1 cellular context compared by ENCODE assay signal in genomic region chr7:131131746-131132431, GRCh38.
TF ChIP-seq lines count a peak whose summit lies in the region.

No MANE protein-coding gene starts in this region.

TF ChIP-seq in K562, 482 proteins besides CTCF, POLR2A, EP300 and RAD21 (continued from another document and continues in another):
- TF ChIP-seq DNMT1 (IDR thresholded peaks at IDR 0.05), result no peak
- no peak for TF ChIP-seq TAF9B (IDR thresholded peaks at IDR 0.05; ENCODE audit: partially characterized antibody)
- no peak for TF ChIP-seq FOXA3 (CRISPR knock-in tag; conservative IDR thresholded peaks at IDR 0.05 in 1 of 2, IDR thresholded peaks at IDR 0.05 in 1 of 2)
- TF ChIP-seq, protein P1, sequence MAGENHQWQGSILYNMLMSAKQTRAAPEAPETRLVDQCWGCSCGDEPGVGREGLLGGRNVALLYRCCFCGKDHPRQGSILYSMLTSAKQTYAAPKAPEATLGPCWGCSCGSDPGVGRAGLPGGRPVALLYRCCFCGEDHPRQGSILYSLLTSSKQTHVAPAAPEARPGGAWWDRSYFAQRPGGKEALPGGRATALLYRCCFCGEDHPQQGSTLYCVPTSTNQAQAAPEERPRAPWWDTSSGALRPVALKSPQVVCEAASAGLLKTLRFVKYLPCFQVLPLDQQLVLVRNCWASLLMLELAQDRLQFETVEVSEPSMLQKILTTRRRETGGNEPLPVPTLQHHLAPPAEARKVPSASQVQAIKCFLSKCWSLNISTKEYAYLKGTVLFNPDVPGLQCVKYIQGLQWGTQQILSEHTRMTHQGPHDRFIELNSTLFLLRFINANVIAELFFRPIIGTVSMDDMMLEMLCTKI (IDR thresholded peaks at IDR 0.05; ENCODE audit: partially characterized antibody), result no peak
- peak; percentile 15; the same call in 1 of the 2 replicates for TF ChIP-seq NFE2L1 (tag; IDR thresholded peaks at IDR 0.05; ENCODE audit: borderline replicate concordance, low read depth)
- TF ChIP-seq, protein P2, sequence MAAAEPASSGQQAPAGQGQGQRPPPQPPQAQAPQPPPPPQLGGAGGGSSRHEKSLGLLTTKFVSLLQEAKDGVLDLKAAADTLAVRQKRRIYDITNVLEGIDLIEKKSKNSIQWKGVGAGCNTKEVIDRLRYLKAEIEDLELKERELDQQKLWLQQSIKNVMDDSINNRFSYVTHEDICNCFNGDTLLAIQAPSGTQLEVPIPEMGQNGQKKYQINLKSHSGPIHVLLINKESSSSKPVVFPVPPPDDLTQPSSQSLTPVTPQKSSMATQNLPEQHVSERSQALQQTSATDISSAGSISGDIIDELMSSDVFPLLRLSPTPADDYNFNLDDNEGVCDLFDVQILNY (CRISPR knock-in tag; IDR thresholded peaks at IDR 0.05), result no peak
- no peak for TF ChIP-seq TEAD2 (tag; IDR thresholded peaks at IDR 0.05)
- no peak for TF ChIP-seq ZNF143 (CRISPR knock-in tag; IDR thresholded peaks at IDR 0.05)
- TF ChIP-seq POU5F1 (IDR thresholded peaks at IDR 0.05; ENCODE audit: borderline replicate concordance, low read depth, low read length, partially characterized antibody), result no peak
- TF ChIP-seq ASH1L (IDR thresholded peaks at IDR 0.05; ENCODE audit: borderline replicate concordance, low read depth, partially characterized antibody), result no peak
- no peak for TF ChIP-seq ZNF717 (CRISPR knock-in tag; IDR thresholded peaks at IDR 0.05)
- TF ChIP-seq POLR2AphosphoS2 (IDR thresholded peaks at IDR 0.05; ENCODE audit: low read length), result no peak
- TF ChIP-seq, protein P3, sequence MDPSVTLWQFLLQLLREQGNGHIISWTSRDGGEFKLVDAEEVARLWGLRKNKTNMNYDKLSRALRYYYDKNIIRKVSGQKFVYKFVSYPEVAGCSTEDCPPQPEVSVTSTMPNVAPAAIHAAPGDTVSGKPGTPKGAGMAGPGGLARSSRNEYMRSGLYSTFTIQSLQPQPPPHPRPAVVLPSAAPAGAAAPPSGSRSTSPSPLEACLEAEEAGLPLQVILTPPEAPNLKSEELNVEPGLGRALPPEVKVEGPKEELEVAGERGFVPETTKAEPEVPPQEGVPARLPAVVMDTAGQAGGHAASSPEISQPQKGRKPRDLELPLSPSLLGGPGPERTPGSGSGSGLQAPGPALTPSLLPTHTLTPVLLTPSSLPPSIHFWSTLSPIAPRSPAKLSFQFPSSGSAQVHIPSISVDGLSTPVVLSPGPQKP (CRISPR knock-in tag; IDR thresholded peaks at IDR 0.05), result no peak
- no peak for TF ChIP-seq HINFP (tag; conservative IDR thresholded peaks at IDR 0.05; ENCODE audit: low read depth)
- no peak for TF ChIP-seq CBX8 (IDR thresholded peaks at IDR 0.05; ENCODE audit: borderline replicate concordance, extremely low read depth, low read depth, low read length, poor library complexity, severe bottlenecking)
- no peak for TF ChIP-seq MYC (IDR thresholded peaks at IDR 0.05; ENCODE audit: low read depth, low read length)
- no peak for TF ChIP-seq MYC (CRISPR knock-in tag; IDR thresholded peaks at IDR 0.05; ENCODE audit: borderline replicate concordance, low read depth)
- TF ChIP-seq ZFP36 (IDR thresholded peaks at IDR 0.05; ENCODE audit: low read depth, low read length, partially characterized antibody), result no peak
- TF ChIP-seq ZSCAN29 (IDR thresholded peaks at IDR 0.05), result no peak
- no peak for TF ChIP-seq ZNF780A (CRISPR knock-in tag; IDR thresholded peaks at IDR 0.05)
- TF ChIP-seq TOE1 (IDR thresholded peaks at IDR 0.05; ENCODE audit: borderline replicate concordance), result 0 out of 2 replicates have a peak, but pooled peaks have one; percentile 47
- TF ChIP-seq TOE1 (CRISPR knock-in tag; IDR thresholded peaks at IDR 0.05; ENCODE audit: borderline replicate concordance, low read depth), result no peak
- TF ChIP-seq IRF2 (CRISPR knock-in tag; IDR thresholded peaks at IDR 0.05), result no peak
- TF ChIP-seq MCM3 (IDR thresholded peaks at IDR 0.05), result no peak
- TF ChIP-seq ZNF699 (CRISPR knock-in tag; IDR thresholded peaks at IDR 0.05; ENCODE audit: insufficient replicate concordance), result no peak
- no peak for TF ChIP-seq ESRRB (CRISPR knock-in tag; IDR thresholded peaks at IDR 0.05; ENCODE audit: borderline replicate concordance)
- no peak for TF ChIP-seq SNRNP70 (optimal IDR thresholded peaks at IDR 0.05; ENCODE audit: low read depth, low read length)
- no peak for TF ChIP-seq ZNF445 (CRISPR knock-in tag; IDR thresholded peaks at IDR 0.05; ENCODE audit: low read depth)
- no peak for TF ChIP-seq CBX1 (IDR thresholded peaks at IDR 0.05; ENCODE audit: low read depth)
- TF ChIP-seq RBFOX2 (IDR thresholded peaks at IDR 0.05; ENCODE audit: low read depth, low read length), result no peak
- TF ChIP-seq TBL1XR1 (IDR thresholded peaks at IDR 0.05; ENCODE audit: low read length in 2 of 2), result no peak
- TF ChIP-seq MBD1 (CRISPR knock-in tag; IDR thresholded peaks at IDR 0.05), result no peak
- TF ChIP-seq TCF3 (CRISPR knock-in tag; IDR thresholded peaks at IDR 0.05), result no peak
- TF ChIP-seq ZNF316 (IDR thresholded peaks at IDR 0.05), result peak; percentile 90
- TF ChIP-seq, protein P4, sequence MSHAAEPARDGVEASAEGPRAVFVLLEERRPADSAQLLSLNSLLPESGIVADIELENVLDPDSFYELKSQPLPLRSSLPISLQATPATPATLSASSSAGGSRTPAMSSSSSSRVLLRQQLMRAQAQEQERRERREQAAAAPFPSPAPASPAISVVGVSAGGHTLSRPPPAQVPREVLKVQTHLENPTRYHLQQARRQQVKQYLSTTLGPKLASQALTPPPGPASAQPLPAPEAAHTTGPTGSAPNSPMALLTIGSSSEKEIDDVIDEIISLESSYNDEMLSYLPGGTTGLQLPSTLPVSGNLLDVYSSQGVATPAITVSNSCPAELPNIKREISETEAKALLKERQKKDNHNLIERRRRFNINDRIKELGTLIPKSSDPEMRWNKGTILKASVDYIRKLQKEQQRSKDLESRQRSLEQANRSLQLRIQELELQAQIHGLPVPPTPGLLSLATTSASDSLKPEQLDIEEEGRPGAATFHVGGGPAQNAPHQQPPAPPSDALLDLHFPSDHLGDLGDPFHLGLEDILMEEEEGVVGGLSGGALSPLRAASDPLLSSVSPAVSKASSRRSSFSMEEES (CRISPR knock-in tag; IDR thresholded peaks at IDR 0.05), result peak; percentile 92
- TF ChIP-seq ADNP (tag; IDR thresholded peaks at IDR 0.05), result peak; percentile 16; the same call in 1 of the 2 replicates
- peak; percentile 87 for TF ChIP-seq C11orf30 (IDR thresholded peaks at IDR 0.05; ENCODE audit: low read depth)
- TF ChIP-seq ZNF431 (CRISPR knock-in tag; IDR thresholded peaks at IDR 0.05), result no peak
- TF ChIP-seq CBFA2T2 (conservative IDR thresholded peaks at IDR 0.05), result no peak
- TF ChIP-seq, protein P5, sequence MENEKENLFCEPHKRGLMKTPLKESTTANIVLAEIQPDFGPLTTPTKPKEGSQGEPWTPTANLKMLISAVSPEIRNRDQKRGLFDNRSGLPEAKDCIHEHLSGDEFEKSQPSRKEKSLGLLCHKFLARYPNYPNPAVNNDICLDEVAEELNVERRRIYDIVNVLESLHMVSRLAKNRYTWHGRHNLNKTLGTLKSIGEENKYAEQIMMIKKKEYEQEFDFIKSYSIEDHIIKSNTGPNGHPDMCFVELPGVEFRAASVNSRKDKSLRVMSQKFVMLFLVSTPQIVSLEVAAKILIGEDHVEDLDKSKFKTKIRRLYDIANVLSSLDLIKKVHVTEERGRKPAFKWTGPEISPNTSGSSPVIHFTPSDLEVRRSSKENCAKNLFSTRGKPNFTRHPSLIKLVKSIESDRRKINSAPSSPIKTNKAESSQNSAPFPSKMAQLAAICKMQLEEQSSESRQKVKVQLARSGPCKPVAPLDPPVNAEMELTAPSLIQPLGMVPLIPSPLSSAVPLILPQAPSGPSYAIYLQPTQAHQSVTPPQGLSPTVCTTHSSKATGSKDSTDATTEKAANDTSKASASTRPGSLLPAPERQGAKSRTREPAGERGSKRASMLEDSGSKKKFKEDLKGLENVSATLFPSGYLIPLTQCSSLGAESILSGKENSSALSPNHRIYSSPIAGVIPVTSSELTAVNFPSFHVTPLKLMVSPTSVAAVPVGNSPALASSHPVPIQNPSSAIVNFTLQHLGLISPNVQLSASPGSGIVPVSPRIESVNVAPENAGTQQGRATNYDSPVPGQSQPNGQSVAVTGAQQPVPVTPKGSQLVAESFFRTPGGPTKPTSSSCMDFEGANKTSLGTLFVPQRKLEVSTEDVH (IDR thresholded peaks at IDR 0.05; ENCODE audit: low read depth, partially characterized antibody), result no peak
- TF ChIP-seq EHMT2 (IDR thresholded peaks at IDR 0.05), result no peak
- TF ChIP-seq, protein P6, sequence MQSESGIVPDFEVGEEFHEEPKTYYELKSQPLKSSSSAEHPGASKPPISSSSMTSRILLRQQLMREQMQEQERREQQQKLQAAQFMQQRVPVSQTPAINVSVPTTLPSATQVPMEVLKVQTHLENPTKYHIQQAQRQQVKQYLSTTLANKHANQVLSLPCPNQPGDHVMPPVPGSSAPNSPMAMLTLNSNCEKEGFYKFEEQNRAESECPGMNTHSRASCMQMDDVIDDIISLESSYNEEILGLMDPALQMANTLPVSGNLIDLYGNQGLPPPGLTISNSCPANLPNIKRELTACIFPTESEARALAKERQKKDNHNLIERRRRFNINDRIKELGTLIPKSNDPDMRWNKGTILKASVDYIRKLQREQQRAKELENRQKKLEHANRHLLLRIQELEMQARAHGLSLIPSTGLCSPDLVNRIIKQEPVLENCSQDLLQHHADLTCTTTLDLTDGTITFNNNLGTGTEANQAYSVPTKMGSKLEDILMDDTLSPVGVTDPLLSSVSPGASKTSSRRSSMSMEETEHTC (IDR thresholded peaks at IDR 0.05), result no peak
- TF ChIP-seq NRF1 (conservative IDR thresholded peaks at IDR 0.05 in 1 of 2, IDR thresholded peaks at IDR 0.05 in 1 of 2), result no peak
- TF ChIP-seq MAZ (CRISPR knock-in tag; conservative IDR thresholded peaks at IDR 0.05 in 1 of 2, IDR thresholded peaks at IDR 0.05 in 1 of 2), result 0 out of 4 replicates have a peak, but pooled peaks of 1 of the 2 experiments have one; percentile 24
- no peak for TF ChIP-seq PCBP2 (IDR thresholded peaks at IDR 0.05; ENCODE audit: low read depth, low read length, poor library complexity, severe bottlenecking)
- no peak for TF ChIP-seq YY1 (IDR thresholded peaks at IDR 0.05; ENCODE audit: borderline replicate concordance in 1 of 3, control insufficient read depth in 1 of 3, extremely low read depth in 1 of 3, insufficient read depth in 3 of 3, insufficient read length in 1 of 3, insufficient replicate concordance in 2 of 3, low read depth in 1 of 3, low read length in 2 of 3)
- TF ChIP-seq SFPQ (IDR thresholded peaks at IDR 0.05; ENCODE audit: low read depth, low read length), result no peak
- TF ChIP-seq ZNF174 (CRISPR knock-in tag; IDR thresholded peaks at IDR 0.05), result no peak
- TF ChIP-seq CLOCK (CRISPR knock-in tag; IDR thresholded peaks at IDR 0.05; ENCODE audit: borderline replicate concordance), result no peak
- TF ChIP-seq SMARCA5 (IDR thresholded peaks at IDR 0.05), result no peak
- TF ChIP-seq CHCHD3 (CRISPR knock-in tag; IDR thresholded peaks at IDR 0.05), result no peak
- 0 out of 4 replicates have a peak, but pooled peaks of 1 of the 2 experiments have one; percentile 27 for TF ChIP-seq KDM1A (IDR thresholded peaks at IDR 0.05)
